Comparison of ENCODE assay signal across 18 cellular contexts in the genomic region with DNA sequence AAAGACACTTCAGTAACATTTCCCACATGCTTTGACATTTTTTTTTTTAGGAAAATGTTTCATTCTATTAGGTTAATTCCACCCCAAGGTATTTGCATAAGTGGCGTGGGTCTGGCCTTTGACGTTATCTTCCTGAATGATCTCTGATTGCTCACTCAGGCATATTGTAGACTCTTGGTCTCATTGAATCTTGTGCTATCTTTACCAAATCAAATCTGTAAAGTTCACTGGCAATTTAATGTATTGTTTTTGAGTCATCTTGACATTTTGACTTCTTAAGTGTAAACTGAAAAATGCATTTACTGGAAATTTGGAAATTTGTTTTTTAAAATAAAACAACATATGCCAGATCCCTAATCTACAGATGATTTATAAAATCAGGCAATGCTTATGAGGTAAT. TPM values are rescaled to one million over a fixed set of nuclear protein-coding genes. Genes with fewer than 3 reads are reported as not detected.
DNase-seq lines count a peak whose midpoint lies in the region; TF ChIP-seq lines count a peak whose summit lies in the region.
"Had no signal": no experiment of that assay in that cellular context is flagged by ENCODE, and none has a peak within 500 bp of the region (broad histone marks: within the 10 kb centered on the region; RNA-seq: fewer than 3 reads in every experiment).

No MANE protein-coding gene starts in this region.

- H3F3A ChIP-seq in SK-N-SH (replicated peaks; ENCODE audit: insufficient read depth): peaks cover 9% of the 10 kb centered on the region

- TF ChIP-seq CTCF in SK-N-SH (IDR thresholded peaks at IDR 0.05): no peak

- no peak overlapping the region for H3K9ac ChIP-seq in SK-N-SH
- H3K9ac ChIP-seq: BLaER1 had no signal

- H3K9me2 ChIP-seq in SK-N-SH: no peaks in the 10 kb centered on the region

- 4% methylated on average over 2 of the region's 2 CpGs for WGBS in SK-N-SH (ENCODE audit: low lambda C conversion rate)

- DNase-seq in NCI-H1048 (lab: John Stamatoyannopoulos, UW): peak; percentile 14
- DNase-seq in SK-N-SH: peak; percentile 12
- DNase-seq in HAP-1 (ENCODE audit: low spot score in 2 of 2): no peak
- no peak for DNase-seq in activated CD4-positive, alpha-beta T cell treated with anti-CD3 and anti-CD28 coated beads, Interleukin-2, amount 50 U/mL, for 4 hours
- no peak for DNase-seq in iPS-NIHi11 (ENCODE audit: low spot score)
- DNase-seq: 8988T; ACHN; BE2C; C1 segment of cervical spinal cord; CD4-positive, alpha-beta memory T cell; CD4-positive, CD25-positive, alpha-beta regulatory T cell; CD8-positive, alpha-beta memory T cell; COR-L47; DMS79 treated with DMSO at 0.1 percent for 48 hours; GF-D8 had no signal

- no peak for TF ChIP-seq RAD21 in SK-N-SH (IDR thresholded peaks at IDR 0.05; ENCODE audit: low read length)

- CTCF ChIA-PET in SK-N-SH (lab: Yijun Ruan, JAX): interaction anchor here (0.6 kb wide), 1 partner anchor 32 kb away, joined by 3 read pairs; no protein-coding TSS in a partner anchor

- peak; percentile 71 to 94 for TF ChIP-seq EP300 in SK-N-SH (IDR thresholded peaks at IDR 0.05; ENCODE audit: borderline replicate concordance in 1 of 2, low read depth in 1 of 2, low read length in 1 of 2)

- H3K27me3 ChIP-seq in SK-N-SH (ENCODE audit: insufficient read depth) (no peaks in the 10 kb centered on the region), HAP-1 (ENCODE audit: low read depth) (peaks cover 4% of the 10 kb centered on the region; the same call in 1 of the 2 replicates)
- H3K27me3 ChIP-seq: BE2C, BLaER1 had no signal

- H3K4me3 ChIP-seq in SK-N-SH (ENCODE audit: low read depth in 2 of 2, low read length in 1 of 2) (no peak overlapping the region), HAP-1 (no peak overlapping the region)
- H3K4me3 ChIP-seq: BLaER1 had no signal

- no peak overlapping the region for H2AFZ ChIP-seq in SK-N-SH (ENCODE audit: low read depth)

- in situ Hi-C loops in HAP-1 (cut with MboI; ENCODE audit: low sequenced_read_pairs): loop anchor here (25.0 kb wide), 1 partner anchor 228 kb away; no protein-coding TSS in a partner anchor

- H3K4me1 ChIP-seq in SK-N-SH (ENCODE audit: control insufficient read depth in 1 of 2, insufficient read depth in 2 of 2, low read depth in 1 of 2, low read length in 1 of 2) (no peaks in the 10 kb centered on the region; a peak in 2 of 4 replicates), HAP-1 (no peaks in the 10 kb centered on the region)
- H3K4me1 ChIP-seq: BLaER1 had no signal

- H3K27ac ChIP-seq in SK-N-SH (ENCODE audit: low read depth in 2 of 2, low read length in 1 of 2): peak overlapping the region; percentile 43 to 82; a peak in 3 of 4 replicates
- H3K27ac ChIP-seq: BLaER1 had no signal

- H3K36me3 ChIP-seq in SK-N-SH (replicated peaks in 1 of 2; ENCODE audit: control insufficient read depth in 1 of 2, insufficient read depth in 2 of 2, low read length in 1 of 2) (no peaks in the 10 kb centered on the region), HAP-1 (replicated peaks) (no peaks in the 10 kb centered on the region)
- H3K36me3 ChIP-seq: BE2C, BLaER1 had no signal

- POLR2A ChIA-PET in SK-N-SH (lab: Yijun Ruan, JAX): no interaction called here

- H3K9me3 ChIP-seq in SK-N-SH: no peaks in the 10 kb centered on the region; the same call in 1 of the 2 replicates
- no peaks in the 10 kb centered on the region for H3K9me3 ChIP-seq in HAP-1
- H3K9me3 ChIP-seq: BE2C, BLaER1 had no signal

- no peaks in the 10 kb centered on the region for H4K20me1 ChIP-seq in SK-N-SH (ENCODE audit: insufficient read depth)
- H4K20me1 ChIP-seq: BLaER1 had no signal

- H3K4me2 ChIP-seq in SK-N-SH: peak overlapping the region; percentile 24; the same call in 1 of the 2 replicates
- H3K4me2 ChIP-seq: BLaER1 had no signal

- no peaks in the 10 kb centered on the region for H3K79me2 ChIP-seq in SK-N-SH (ENCODE audit: insufficient read depth)

TF ChIP-seq in SK-N-SH, 30 proteins besides CTCF, POLR2A, EP300 and RAD21 (continues in another document):
- no peak for TF ChIP-seq RFX5 (IDR thresholded peaks at IDR 0.05; ENCODE audit: low read length)
- TF ChIP-seq FOXJ3 (CRISPR knock-in tag; IDR thresholded peaks at IDR 0.05): no peak
- peak; percentile 49; the same call in 1 of the 2 replicates for TF ChIP-seq MEF2A (IDR thresholded peaks at IDR 0.05; ENCODE audit: borderline replicate concordance, low read depth)
- TF ChIP-seq, protein P1, sequence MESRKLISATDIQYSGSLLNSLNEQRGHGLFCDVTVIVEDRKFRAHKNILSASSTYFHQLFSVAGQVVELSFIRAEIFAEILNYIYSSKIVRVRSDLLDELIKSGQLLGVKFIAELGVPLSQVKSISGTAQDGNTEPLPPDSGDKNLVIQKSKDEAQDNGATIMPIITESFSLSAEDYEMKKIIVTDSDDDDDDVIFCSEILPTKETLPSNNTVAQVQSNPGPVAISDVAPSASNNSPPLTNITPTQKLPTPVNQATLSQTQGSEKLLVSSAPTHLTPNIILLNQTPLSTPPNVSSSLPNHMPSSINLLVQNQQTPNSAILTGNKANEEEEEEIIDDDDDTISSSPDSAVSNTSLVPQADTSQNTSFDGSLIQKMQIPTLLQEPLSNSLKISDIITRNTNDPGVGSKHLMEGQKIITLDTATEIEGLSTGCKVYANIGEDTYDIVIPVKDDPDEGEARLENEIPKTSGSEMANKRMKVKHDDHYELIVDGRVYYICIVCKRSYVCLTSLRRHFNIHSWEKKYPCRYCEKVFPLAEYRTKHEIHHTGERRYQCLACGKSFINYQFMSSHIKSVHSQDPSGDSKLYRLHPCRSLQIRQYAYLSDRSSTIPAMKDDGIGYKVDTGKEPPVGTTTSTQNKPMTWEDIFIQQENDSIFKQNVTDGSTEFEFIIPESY (IDR thresholded peaks at IDR 0.05; ENCODE audit: borderline replicate concordance, low read depth): 0 out of 2 replicates have a peak, but pooled peaks have one; percentile 15
- TF ChIP-seq TCF12 (IDR thresholded peaks at IDR 0.05): peak; percentile 86
- peak; percentile 27; the same call in 1 of the 2 replicates for TF ChIP-seq NFIC (IDR thresholded peaks at IDR 0.05; ENCODE audit: borderline replicate concordance)
- TF ChIP-seq FOSL2 (IDR thresholded peaks at IDR 0.05; ENCODE audit: borderline replicate concordance, low read depth): no peak; the same call in 1 of the 2 replicates
- TF ChIP-seq, protein P2, sequence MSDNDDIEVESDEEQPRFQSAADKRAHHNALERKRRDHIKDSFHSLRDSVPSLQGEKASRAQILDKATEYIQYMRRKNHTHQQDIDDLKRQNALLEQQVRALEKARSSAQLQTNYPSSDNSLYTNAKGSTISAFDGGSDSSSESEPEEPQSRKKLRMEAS (IDR thresholded peaks at IDR 0.05; ENCODE audit: low read depth): no peak
- no peak for TF ChIP-seq GABPA (IDR thresholded peaks at IDR 0.05; ENCODE audit: low read depth)
- peak; percentile 28 for TF ChIP-seq RXRA (IDR thresholded peaks at IDR 0.05; ENCODE audit: borderline replicate concordance, low read depth)
- no peak for TF ChIP-seq YY1 (IDR thresholded peaks at IDR 0.05; ENCODE audit: low read depth)
- TF ChIP-seq, protein P3, sequence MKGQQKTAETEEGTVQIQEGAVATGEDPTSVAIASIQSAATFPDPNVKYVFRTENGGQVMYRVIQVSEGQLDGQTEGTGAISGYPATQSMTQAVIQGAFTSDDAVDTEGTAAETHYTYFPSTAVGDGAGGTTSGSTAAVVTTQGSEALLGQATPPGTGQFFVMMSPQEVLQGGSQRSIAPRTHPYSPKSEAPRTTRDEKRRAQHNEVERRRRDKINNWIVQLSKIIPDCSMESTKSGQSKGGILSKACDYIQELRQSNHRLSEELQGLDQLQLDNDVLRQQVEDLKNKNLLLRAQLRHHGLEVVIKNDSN (IDR thresholded peaks at IDR 0.05; ENCODE audit: borderline replicate concordance, low read depth): no peak
- TF ChIP-seq ELF1 (IDR thresholded peaks at IDR 0.05): no peak
- no peak for TF ChIP-seq SIN3A (IDR thresholded peaks at IDR 0.05; ENCODE audit: borderline replicate concordance, low read depth, low read length)
- TF ChIP-seq, protein P4, sequence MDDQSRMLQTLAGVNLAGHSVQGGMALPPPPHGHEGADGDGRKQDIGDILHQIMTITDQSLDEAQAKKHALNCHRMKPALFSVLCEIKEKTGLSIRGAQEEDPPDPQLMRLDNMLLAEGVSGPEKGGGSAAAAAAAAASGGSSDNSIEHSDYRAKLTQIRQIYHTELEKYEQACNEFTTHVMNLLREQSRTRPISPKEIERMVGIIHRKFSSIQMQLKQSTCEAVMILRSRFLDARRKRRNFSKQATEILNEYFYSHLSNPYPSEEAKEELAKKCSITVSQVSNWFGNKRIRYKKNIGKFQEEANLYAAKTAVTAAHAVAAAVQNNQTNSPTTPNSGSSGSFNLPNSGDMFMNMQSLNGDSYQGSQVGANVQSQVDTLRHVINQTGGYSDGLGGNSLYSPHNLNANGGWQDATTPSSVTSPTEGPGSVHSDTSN (IDR thresholded peaks at IDR 0.05): peak; percentile 78
- no peak for TF ChIP-seq CHD2 (IDR thresholded peaks at IDR 0.05; ENCODE audit: low read length, partially characterized antibody)
- peak; percentile 66 for TF ChIP-seq JUND (IDR thresholded peaks at IDR 0.05)
- peak; percentile 63 for TF ChIP-seq TEAD4 (IDR thresholded peaks at IDR 0.05; ENCODE audit: borderline replicate concordance, insufficient read depth)
- peak; percentile 73 for TF ChIP-seq GATA2 (CRISPR knock-in tag; IDR thresholded peaks at IDR 0.05)

RNA-seq across cellular contexts. Expression of a gene that starts 16.0 kb away (rescaled TPM):
- polyA plus RNA-seq in SK-N-SH (2012; rRNA removed): 2.5 and 4.8 TPM in 2 replicates
- polyA plus RNA-seq in SK-N-SH (2012; cell fraction: cytosol; rRNA removed): 3.9 and 5.3 TPM in 2 replicates
- 5.3 and 10.4 TPM in 2 replicates for polyA plus RNA-seq in SK-N-SH (2012; cell fraction: nucleus; rRNA removed)
- polyA plus RNA-seq: AG04450; CD14-positive monocyte; CD4-positive, alpha-beta memory T cell; CD4-positive, CD25-positive, alpha-beta regulatory T cell; CD8-positive, alpha-beta memory T cell had no signal

RNA-seq across cellular contexts. Expression of a gene that starts 36.9 kb away (rescaled TPM):
- polyA plus RNA-seq in SK-N-SH (2012; rRNA removed): 7.6 and 15.4 TPM in 2 replicates
- polyA plus RNA-seq in SK-N-SH (2012; cell fraction: cytosol; rRNA removed): 12.7 and 15.0 TPM in 2 replicates
- polyA plus RNA-seq in SK-N-SH (2012; cell fraction: nucleus; rRNA removed): 4.0 and 9.9 TPM in 2 replicates
- polyA plus RNA-seq: CD14-positive monocyte; CD4-positive, alpha-beta memory T cell; CD4-positive, CD25-positive, alpha-beta regulatory T cell; CD8-positive, alpha-beta memory T cell had no signal

Comparison
In these comparisons a context has a peak if more than half of its experiments do, and no peak if none do; other contexts are left out.
1. DNase-seq: peak in NCI-H1048 (single experiment) and SK-N-SH (single experiment); none in HAP-1 (0 of 2), activated CD4-positive, alpha-beta T cell treated with anti-CD3 and anti-CD28 coated beads, Interleukin-2, amount 50 U/mL, for 4 hours (0 of 2) and iPS-NIHi11 (single experiment).